ENCODE assay signal across 25 cellular contexts in genomic region chr9:25960235-25960634, GRCh38.
"Had no signal": no experiment of that assay in that cellular context is flagged by ENCODE, and none has a peak within 500 bp of the region (broad histone marks: within the 10 kb centered on the region; RNA-seq: fewer than 3 reads in every experiment).

No MANE protein-coding gene starts in this region.

- H3K4me3 ChIP-seq: esophagus squamous epithelium, gastrocnemius medialis, heart right ventricle, left lung, lower lobe of right lung, mucosa of descending colon had no signal

- H3K27ac ChIP-seq: epithelial cell of prostate, esophagus squamous epithelium, gastrocnemius medialis, heart right ventricle, left lung, lower lobe of right lung had no signal

- H3K27me3 ChIP-seq: esophagus squamous epithelium, gastrocnemius medialis, heart right ventricle, left lung had no signal

- H3K9me3 ChIP-seq: gastrocnemius medialis, lower lobe of right lung had no signal

- H3K36me3 ChIP-seq: esophagus squamous epithelium, gastrocnemius medialis, heart right ventricle, left lung, lower lobe of right lung had no signal

- H3K4me1 ChIP-seq: esophagus squamous epithelium, gastrocnemius medialis, heart right ventricle, left lung, lower lobe of right lung had no signal

- FAIRE-seq: endometrium, islet of Langerhans, keratinocyte had no signal

- DNase-seq: cortex of kidney; effector CD8-positive, alpha-beta T cell; effector memory CD8-positive, alpha-beta T cell; endodermal cell; erythroblast; esophagus squamous epithelium; foreskin fibroblast; foreskin melanocyte; gastrocnemius medialis; glutamatergic neuron; head of caudate nucleus; heart right ventricle; hippocampal formation; left cardiac atrium; left lung; left ventricle myocardium superior; lower lobe of right lung; mesenchymal stem cell; mucosa of descending colon; naive B cell had no signal

- ATAC-seq: effector memory CD8-positive, alpha-beta T cell; esophagus mucosa; gastrocnemius medialis; heart right ventricle; left cardiac atrium; left lung; left ventricle myocardium superior; lower lobe of right lung; mucosa of descending colon had no signal
